9 cellular contexts compared by ENCODE assay signal in the genomic region with DNA sequence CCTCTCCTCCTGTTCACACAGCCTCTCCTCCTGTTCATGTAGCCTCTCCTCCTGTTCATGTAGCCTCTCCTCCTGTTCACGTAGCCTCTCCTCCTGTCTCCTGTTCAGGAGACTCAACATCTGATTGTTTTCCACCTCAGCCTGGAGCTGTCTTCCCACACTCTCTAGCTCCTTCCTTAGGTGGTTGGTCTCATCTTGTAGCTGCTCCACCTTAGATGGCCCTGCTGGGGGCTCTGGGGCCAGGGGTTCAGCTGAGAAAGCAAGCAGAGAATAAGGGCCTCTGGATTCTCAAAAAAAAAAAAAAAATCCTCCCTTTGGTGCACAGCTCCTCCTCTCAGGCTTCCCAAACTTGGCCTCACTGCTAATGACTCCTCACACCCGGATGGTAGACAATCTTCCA. TPM values are rescaled to one million over a fixed set of nuclear protein-coding genes. Genes with fewer than 3 reads are reported as not detected.
DNase-seq lines count a peak whose midpoint lies in the region; ATAC-seq, FAIRE-seq and TF ChIP-seq lines count a peak whose summit lies in the region.
"Not testable (repeated sequence)": the region's sequence is repeated elsewhere in the genome, so short reads cannot be mapped to it uniquely, and the experiment has no call there.
"Had no signal": no experiment of that assay in that cellular context is flagged by ENCODE, and none has a peak within 500 bp of the region (broad histone marks: within the 10 kb centered on the region; RNA-seq: fewer than 3 reads in every experiment).

No MANE protein-coding gene starts in this region.

- H3K9ac ChIP-seq in kidney (ENCODE audit: low read length in 2 of 2) = not testable (repeated sequence)

- not testable (repeated sequence) for H3K4me1 ChIP-seq in BE2C; RWPE2 (ENCODE audit: insufficient read depth, poor library complexity, severe bottlenecking); kidney (ENCODE audit: control insufficient read depth in 1 of 2, insufficient read depth in 1 of 2, low read depth in 1 of 2, low read length in 2 of 2); sigmoid colon

- not testable (repeated sequence) for TF ChIP-seq POLR2A in sigmoid colon (IDR thresholded peaks at IDR 0.05)

- FAIRE-seq in kidney (lab: Jason Lieb, UNC) = not testable (repeated sequence)

- intact Hi-C loops in kidney (cut with DNase I); sigmoid colon (cut with DNase I): not testable (repeated sequence)

- H3K27me3 ChIP-seq in BE2C; RWPE2 (ENCODE audit: insufficient read depth, poor library complexity, severe bottlenecking); sigmoid colon: not testable (repeated sequence)

- not testable (repeated sequence) for ATAC-seq in RWPE2 (ENCODE audit: low read depth); activated naive CD8-positive, alpha-beta T cell treated with anti-CD3 and anti-CD28 coated beads, Interleukin-2, amount 10 ng/mL, durations not matched to agents 7 days and 5 days (ENCODE audit: low read depth)

- H3K27ac ChIP-seq in RWPE2 (ENCODE audit: poor library complexity, severe bottlenecking); kidney (ENCODE audit: low read depth in 2 of 2, low read length in 2 of 2); sigmoid colon: not testable (repeated sequence)

- not testable (repeated sequence) for H3K9me3 ChIP-seq in BE2C; RWPE2 (ENCODE audit: severe bottlenecking); kidney (ENCODE audit: control insufficient read depth in 1 of 2, low read length in 2 of 2); sigmoid colon

- 88 to 94% methylated on average over 1 of the region's 2 CpGs for WGBS in sigmoid colon, 2 donors

- not testable (repeated sequence) for H3K36me3 Mint-ChIP-seq in activated naive CD8-positive, alpha-beta T cell treated with anti-CD3 and anti-CD28 coated beads, Interleukin-2, amount 10 ng/mL, durations not matched to agents 7 days and 5 days; chondrocyte (ENCODE audit: low read depth); osteocyte (ENCODE audit: unreplicated experiment)

- not testable (repeated sequence) for H3K9me3 Mint-ChIP-seq in activated naive CD8-positive, alpha-beta T cell treated with anti-CD3 and anti-CD28 coated beads, Interleukin-2, amount 10 ng/mL, durations not matched to agents 7 days and 5 days; chondrocyte (ENCODE audit: low read depth); osteocyte (ENCODE audit: unreplicated experiment)

- TF ChIP-seq CTCF in BE2C (IDR thresholded peaks at IDR 0.05; ENCODE audit: low read depth, low read length); RWPE2 (IDR thresholded peaks at IDR 0.05; ENCODE audit: poor library complexity, severe bottlenecking); chondrocyte (IDR thresholded peaks at IDR 0.05); kidney (IDR thresholded peaks at IDR 0.05; ENCODE audit: borderline replicate concordance, extremely low read depth, insufficient read depth); osteocyte (IDR thresholded peaks at IDR 0.05); sigmoid colon (IDR thresholded peaks at IDR 0.05): not testable (repeated sequence)

- H3K27me3 Mint-ChIP-seq in activated naive CD8-positive, alpha-beta T cell treated with anti-CD3 and anti-CD28 coated beads, Interleukin-2, amount 10 ng/mL, durations not matched to agents 7 days and 5 days; chondrocyte (ENCODE audit: low read depth); osteocyte (ENCODE audit: unreplicated experiment): not testable (repeated sequence)

- POLR2A ChIA-PET in activated naive CD8-positive, alpha-beta T cell treated with anti-CD3 and anti-CD28 coated beads, Interleukin-2, amount 10 ng/mL, durations not matched to agents 7 days and 5 days (lab: Charles Lee) = not testable (repeated sequence)

- not testable (repeated sequence) for TF ChIP-seq EP300 in sigmoid colon (IDR thresholded peaks at IDR 0.05)

- H3K4me3 ChIP-seq in BE2C (ENCODE audit: low read depth, low read length); RWPE2 (ENCODE audit: severe bottlenecking); kidney (ENCODE audit: low read length in 2 of 2); sigmoid colon: not testable (repeated sequence)

- not testable (repeated sequence) for H3K27ac Mint-ChIP-seq in activated naive CD8-positive, alpha-beta T cell treated with anti-CD3 and anti-CD28 coated beads, Interleukin-2, amount 10 ng/mL, durations not matched to agents 7 days and 5 days; chondrocyte (ENCODE audit: unreplicated experiment); osteocyte (ENCODE audit: unreplicated experiment)

- H3K36me3 ChIP-seq in BE2C; RWPE2 (ENCODE audit: low read depth); kidney (ENCODE audit: control insufficient read depth in 1 of 2, insufficient read depth in 2 of 2, low read length in 2 of 2); sigmoid colon: not testable (repeated sequence)

- DNase-seq in BE2C = peak; percentile 1
- peak; percentile 64 for DNase-seq in RWPE2 (ENCODE audit: low spot score)
- DNase-seq in activated naive CD8-positive, alpha-beta T cell treated with anti-CD3 and anti-CD28 coated beads, Interleukin-2, amount 10 ng/mL, durations not matched to agents 7 days and 5 days = peak; percentile 23
- DNase-seq in chondrocyte (ENCODE audit: low spot score) = peak; percentile 79
- DNase-seq in kidney = peak; percentile 38
- peak; percentile 78 for DNase-seq in osteocyte (ENCODE audit: extremely low spot score, unreplicated experiment)
- DNase-seq in sigmoid colon = peak; percentile 37
- DNase-seq in ureter (ENCODE audit: low spot score) = peak; percentile 14

- not testable (repeated sequence) for H3K4me3 Mint-ChIP-seq in activated naive CD8-positive, alpha-beta T cell treated with anti-CD3 and anti-CD28 coated beads, Interleukin-2, amount 10 ng/mL, durations not matched to agents 7 days and 5 days; chondrocyte (ENCODE audit: unreplicated experiment); osteocyte (ENCODE audit: unreplicated experiment)

- not testable (repeated sequence) for H3K4me1 Mint-ChIP-seq in activated naive CD8-positive, alpha-beta T cell treated with anti-CD3 and anti-CD28 coated beads, Interleukin-2, amount 10 ng/mL, durations not matched to agents 7 days and 5 days; chondrocyte (ENCODE audit: low read depth); osteocyte (ENCODE audit: unreplicated experiment)

RNA-seq across cellular contexts. Expression of gene GOLGA6L10, which starts 4.1 kb away (rescaled TPM):
- 3.5 TPM for polyA plus RNA-seq in BE2C (2012; ENCODE audit: insufficient read depth, insufficient read length, low read depth)
- total RNA-seq in activated naive CD8-positive, alpha-beta T cell treated with anti-CD3 and anti-CD28 coated beads, Interleukin-2, amount 10 ng/mL, durations not matched to agents 7 days and 5 days = 1 to 10 TPM; 4.2 TPM
- total RNA-seq in chondrocyte (1.2 to 2.4 TPM (median 2.0 TPM) in 3 replicates), kidney (2.5 TPM), osteocyte (1.6 and 2.9 TPM in 2 replicates), sigmoid colon (1 to 10 TPM; 1.8 to 3.0 (median 1.8) TPM), ureter (4.3 TPM)
- polyA plus RNA-seq in kidney (ENCODE audit: insufficient read depth, low read depth, low replicate concordance) (0.45 TPM), sigmoid colon (1 to 10 TPM in 2 of 3 donors, under 1 TPM in 1; 0.60 to 3.0 (median 1.4) TPM)
- polyA plus RNA-seq: CD14-positive monocyte had no signal

Comparison
In these comparisons a context has a peak if more than half of its experiments do, and no peak if none do; other contexts are left out.
1. DNase-seq: peak in every context shown above with its lines; median percentile 79 in chondrocyte; 78 in osteocyte; 64 in RWPE2; 38 in kidney; 37 in sigmoid colon; 23 in activated naive CD8-positive, alpha-beta T cell treated with anti-CD3 and anti-CD28 coated beads, Interleukin-2, amount 10 ng/mL, durations not matched to agents 7 days and 5 days; 14 in ureter; 1 in BE2C.